17 cellular contexts compared by ENCODE assay signal in genomic region chr6:33607126-33607783, GRCh38. TPM values are rescaled to one million over a fixed set of nuclear protein-coding genes. Genes with fewer than 3 reads are reported as not detected.
DNase-seq lines count a peak whose midpoint lies in the region; ATAC-seq and TF ChIP-seq lines count a peak whose summit lies in the region.
"Had no signal": no experiment of that assay in that cellular context is flagged by ENCODE, and none has a peak within 500 bp of the region (broad histone marks: within the 10 kb centered on the region; RNA-seq: fewer than 3 reads in every experiment).

No MANE protein-coding gene starts in this region.

- H3K4me3 ChIP-seq in endodermal cell (ENCODE audit: low read length) (no peak overlapping the region), neuronal stem cell (ENCODE audit: low read length in 2 of 2) (no peak overlapping the region)
- H3K4me3 ChIP-seq: Peyer's patch, SK-N-MC had no signal

- no peak overlapping the region for H3K23ac ChIP-seq in H9 (ENCODE audit: insufficient read length, low read depth, low read length)
- no peak overlapping the region for H3K23ac ChIP-seq in neuronal stem cell (ENCODE audit: low read depth, low read length, poor library complexity)

- WGBS in H9 (ENCODE audit: extremely low coverage, insufficient read length, low lambda C conversion rate), result no CpG with 5 or more reads among the region's 8 CpGs
- WGBS in endodermal cell (ENCODE audit: insufficient coverage in 1 of 2, insufficient read length in 1 of 2), 2 experiments, result 55 to 75% methylated on average over 8 of the region's 8 CpGs
- WGBS in neuronal stem cell (ENCODE audit: extremely low coverage in 2 of 2, insufficient read length in 2 of 2, insufficient replicate concordance in 1 of 2), 2 donors, result no CpG with 5 or more reads among the region's 8 CpGs

- no peak overlapping the region for H3T11ph ChIP-seq in H9 (ENCODE audit: low read length)

- no peaks in the 10 kb centered on the region for H3K9me3 ChIP-seq in H9 (ENCODE audit: control insufficient read depth, low read depth, low read length)
- no peaks in the 10 kb centered on the region for H3K9me3 ChIP-seq in endodermal cell (ENCODE audit: control insufficient read depth, low read length)
- H3K9me3 ChIP-seq in neuronal stem cell (replicated peaks in 1 of 2; ENCODE audit: control insufficient read depth in 2 of 2, insufficient read depth in 1 of 2, low read depth in 1 of 2, low read length in 2 of 2), result peaks cover 0 to 5% of the 10 kb centered on the region in 2 donors
- H3K9me3 ChIP-seq: Peyer's patch had no signal

- H2AK5ac ChIP-seq in H9 (ENCODE audit: insufficient read length, low read length), result no peak overlapping the region
- H2AK5ac ChIP-seq in neuronal stem cell (ENCODE audit: low read depth, low read length), result peak overlapping the region; percentile 51

- H2BK15ac ChIP-seq in H9 (ENCODE audit: low read depth, low read length), result no peak overlapping the region
- H2BK15ac ChIP-seq in neuronal stem cell (ENCODE audit: low read length), result no peak overlapping the region

- H3K79me1 ChIP-seq in H9 (ENCODE audit: insufficient read depth, low read depth, low read length, poor library complexity, severe bottlenecking) (no peaks in the 10 kb centered on the region), neuronal stem cell (ENCODE audit: low read depth, low read length) (peaks cover 2% of the 10 kb centered on the region)

- H4K5ac ChIP-seq in H9 (ENCODE audit: insufficient read length, low read depth, low read length), result no peak overlapping the region

- no peak for DNase-seq in H9
- no peak for DNase-seq in RWPE1 (ENCODE audit: low spot score)
- DNase-seq in endodermal cell, result peak; percentile 58
- DNase-seq in neuronal stem cell (ENCODE audit: low spot score), result no peak
- no peak for DNase-seq in NCI-H82 treated with DMSO at 0.1 percent for 48 hours (lab: John Stamatoyannopoulos, UW; ENCODE audit: unreplicated experiment)
- no peak for DNase-seq in Right ventricle myocardium inferior (ENCODE audit: missing footprints)
- DNase-seq in T-helper 9 cell, result no peak
- no peak for DNase-seq in NCI-H2171 treated with DMSO at 0.1 percent for 48 hours (lab: John Stamatoyannopoulos, UW)
- DNase-seq: C1 segment of cervical spinal cord; HCEC 1CT; NCI-H1417; NCI-H1930; NK-92 treated with Interleukin-12 subunit alpha and Interleukin-12 subunit beta, amount 100 ng/mL, for 24 hours; Right ventricle myocardium superior had no signal

- H3K27ac Mint-ChIP-seq in H9 (0 out of 7 replicates have a peak overlapping the region, but pooled peaks of 2 of the 3 experiments have one; percentile 27 to 53), endodermal cell (no peak overlapping the region)

- H3K14ac ChIP-seq in H9 (ENCODE audit: insufficient read depth, low read length), result no peak overlapping the region
- H3K14ac ChIP-seq in neuronal stem cell (ENCODE audit: low read length), result no peak overlapping the region

- H2BK5ac ChIP-seq in H9 (ENCODE audit: insufficient read length, low read length) (no peak overlapping the region), neuronal stem cell (ENCODE audit: low read length) (no peak overlapping the region)

- H3K27ac ChIP-seq in H9 (ENCODE audit: insufficient read length, low read depth, low read length) (no peak overlapping the region), RWPE1 (peak overlapping the region; percentile 88), endodermal cell (ENCODE audit: low read depth, low read length) (peak overlapping the region; percentile 73), neuronal stem cell (replicated peaks; ENCODE audit: low read length) (no peak overlapping the region)
- H3K27ac ChIP-seq: KMS-11, SK-N-MC had no signal

- H3K56ac ChIP-seq in H9 (ENCODE audit: insufficient read length, low read depth, low read length), result no peak overlapping the region

- peak overlapping the region in 1 of 2 experiments; percentile 44; a peak in 1 of 5 replicates for H3K4me3 Mint-ChIP-seq in H9
- H3K4me3 Mint-ChIP-seq in endodermal cell, result no peak overlapping the region

- H3K36me3 Mint-ChIP-seq in H9 (ENCODE audit: insufficient read depth in 1 of 3, low read depth in 3 of 3) (peaks cover 0 to 7% (median 5%) of the 10 kb centered on the region in 3 experiments; a peak in 3 of 7 replicates), endodermal cell (ENCODE audit: low read depth) (no peaks in the 10 kb centered on the region)

- H3K79me2 ChIP-seq in H9 (ENCODE audit: insufficient read depth, low read length), result no peaks in the 10 kb centered on the region

- no peaks in the 10 kb centered on the region for H3K36me3 ChIP-seq in endodermal cell (ENCODE audit: control insufficient read depth, insufficient read depth, low read length)
- no peaks in the 10 kb centered on the region for H3K36me3 ChIP-seq in neuronal stem cell (replicated peaks in 1 of 2; ENCODE audit: control insufficient read depth in 2 of 2, insufficient read depth in 2 of 2, low read length in 2 of 2)
- H3K36me3 ChIP-seq: Peyer's patch had no signal

- peaks cover 44 to 59% of the 10 kb centered on the region in 2 experiments for H3K4me1 Mint-ChIP-seq in H9
- peaks cover 6% of the 10 kb centered on the region for H3K4me1 Mint-ChIP-seq in endodermal cell

- H3K4me1 ChIP-seq in H9 (ENCODE audit: insufficient read depth, low read length), result peaks cover 8% of the 10 kb centered on the region; the same call in 1 of the 2 replicates
- H3K4me1 ChIP-seq in endodermal cell (ENCODE audit: control insufficient read depth, insufficient read depth, low read length), result peaks cover 8% of the 10 kb centered on the region
- peaks cover 28 to 47% of the 10 kb centered on the region in 2 donors for H3K4me1 ChIP-seq in neuronal stem cell (ENCODE audit: control insufficient read depth in 2 of 2, insufficient read depth in 1 of 2, low read depth in 1 of 2, low read length in 2 of 2)

- H2BK12ac ChIP-seq in H9 (ENCODE audit: insufficient read length, low read depth, low read length) (no peak overlapping the region), neuronal stem cell (ENCODE audit: low read length) (no peak overlapping the region)

- H3K9ac ChIP-seq in H9 (ENCODE audit: extremely low read depth, insufficient read length, low read length) (no peak overlapping the region), endodermal cell (ENCODE audit: extremely low read depth, low read length, poor library complexity, severe bottlenecking) (no peak overlapping the region), neuronal stem cell (ENCODE audit: low read depth, low read length, poor library complexity) (no peak overlapping the region)
- H3K9ac ChIP-seq: KMS-11 had no signal

- CTCF ChIA-PET in RWPE1 (lab: Yijun Ruan, JAX), result interaction anchor here (0.6 to 2.5 kb wide), 7 partner anchors 10 to 184 kb away, joined by 3 to 8 read pairs (median 3); no protein-coding TSS in a partner anchor

- H4K20me1 ChIP-seq in H9 (ENCODE audit: control insufficient read depth, insufficient read depth, insufficient read length), result no peaks in the 10 kb centered on the region

- H3K18ac ChIP-seq in H9 (ENCODE audit: insufficient read length, low read depth, low read length) (no peak overlapping the region), neuronal stem cell (ENCODE audit: low read length) (peak overlapping the region; percentile 39)

- ATAC-seq in Right ventricle myocardium inferior, result no peak

- no peaks in the 10 kb centered on the region for H3K27me3 ChIP-seq in H9 (ENCODE audit: insufficient read depth, low read length)
- H3K27me3 ChIP-seq in endodermal cell (ENCODE audit: control insufficient read depth, insufficient read depth, low read length, poor library complexity, severe bottlenecking), result no peaks in the 10 kb centered on the region
- H3K27me3 ChIP-seq in neuronal stem cell (ENCODE audit: control insufficient read depth in 3 of 3, insufficient read depth in 3 of 3, low read depth in 1 of 3, low read length in 3 of 3), result peaks cover 0 to 4% (median 0%) of the 10 kb centered on the region in 3 experiments
- H3K27me3 ChIP-seq: Peyer's patch had no signal

- H4K91ac ChIP-seq in H9 (ENCODE audit: insufficient read length, low read depth, low read length) (no peak overlapping the region), neuronal stem cell (ENCODE audit: low read depth, low read length, poor library complexity) (no peak overlapping the region)

- H3K9me3 Mint-ChIP-seq in H9 (peaks cover 8 to 10% of the 10 kb centered on the region in 2 experiments), endodermal cell (peaks cover 7% of the 10 kb centered on the region)

- TF ChIP-seq CTCF in H9 (conservative IDR thresholded peaks at IDR 0.05) (no peak), RWPE1 (conservative IDR thresholded peaks at IDR 0.05; ENCODE audit: low read depth) (no peak), endodermal cell (conservative IDR thresholded peaks at IDR 0.05) (no peak)

- intact Hi-C loops in Right ventricle myocardium inferior (cut with DNase I), result no loop called here

- H2AFZ ChIP-seq in H9 (ENCODE audit: low read length) (no peak overlapping the region), neuronal stem cell (ENCODE audit: low read length) (peak overlapping the region; percentile 61)

- H3K23me2 ChIP-seq in H9 (ENCODE audit: insufficient read length, low read depth, low read length, poor library complexity, severe bottlenecking), result no peaks in the 10 kb centered on the region

- H3K4me2 ChIP-seq in H9 (ENCODE audit: insufficient read depth, insufficient read length, low read length) (no peak overlapping the region), neuronal stem cell (ENCODE audit: insufficient read depth, low read length, poor library complexity, severe bottlenecking) (no peak overlapping the region)
- H3K4me2 ChIP-seq: KMS-11 had no signal

- H3K27me3 Mint-ChIP-seq in H9 (ENCODE audit: low read depth) (peaks cover 13% of the 10 kb centered on the region), endodermal cell (ENCODE audit: insufficient read depth) (peaks cover 15% of the 10 kb centered on the region)

- H3K4ac ChIP-seq in H9 (ENCODE audit: low read depth, low read length) (no peak overlapping the region), neuronal stem cell (ENCODE audit: low read length) (no peak overlapping the region)

- H2BK120ac ChIP-seq in H9 (ENCODE audit: low read depth, low read length, poor library complexity, severe bottlenecking) (no peak overlapping the region), neuronal stem cell (ENCODE audit: low read depth, low read length) (no peak overlapping the region)

- no peak overlapping the region for H2BK20ac ChIP-seq in H9 (ENCODE audit: low read depth, low read length, poor library complexity, severe bottlenecking)

- POLR2A ChIA-PET in RWPE1 (lab: Yijun Ruan, JAX; ENCODE audit: low non-redundant PET), result no interaction called here

- H4K8ac ChIP-seq in H9 (replicated peaks; ENCODE audit: insufficient read length, low read depth, low read length) (no peak overlapping the region), neuronal stem cell (ENCODE audit: low read depth, low read length) (no peak overlapping the region)

RNA-seq across cellular contexts. Expression of gene ITPR3, which starts 13.9 kb away (rescaled TPM):
- total RNA-seq in H9 (2021) (39.1 and 40.3 TPM in 2 replicates), endodermal cell (10 to 100 TPM; 29.6 to 33.3 TPM), Right ventricle myocardium inferior (8.0 TPM)
- 6.0 TPM for polyA plus RNA-seq in endodermal cell (2013, experiment 1 of 2)
- polyA plus RNA-seq in endodermal cell (2013, experiment 2 of 2), result 6.6 TPM
- polyA plus RNA-seq in neuronal stem cell (2013, experiment 1 of 2), result 1.4 TPM
- polyA plus RNA-seq in neuronal stem cell (2013, experiment 2 of 2), result 1.4 TPM

RNA-seq across cellular contexts. Expression of gene BAK1, which starts 27.2 kb away (rescaled TPM):
- total RNA-seq in H9 (2021), result 40.0 and 41.4 TPM in 2 replicates
- total RNA-seq in endodermal cell, result 10 to 100 TPM; 39.9 to 41.2 TPM
- 28.1 TPM for polyA plus RNA-seq in endodermal cell (2013, experiment 1 of 2)
- polyA plus RNA-seq in endodermal cell (2013, experiment 2 of 2), result 27.8 TPM
- 14.5 TPM for polyA plus RNA-seq in neuronal stem cell (2013, experiment 1 of 2)
- polyA plus RNA-seq in neuronal stem cell (2013, experiment 2 of 2), result 14.1 TPM
- total RNA-seq in Right ventricle myocardium inferior, result 25.4 TPM

Comparison
In these comparisons a context has a peak if more than half of its experiments do, and no peak if none do; other contexts are left out.
1. H3K27ac ChIP-seq: peak in RWPE1 (single experiment) and endodermal cell (single experiment); none in H9 (single experiment) and neuronal stem cell (single experiment).